1 cellular context compared by ENCODE assay signal in the genomic region with DNA sequence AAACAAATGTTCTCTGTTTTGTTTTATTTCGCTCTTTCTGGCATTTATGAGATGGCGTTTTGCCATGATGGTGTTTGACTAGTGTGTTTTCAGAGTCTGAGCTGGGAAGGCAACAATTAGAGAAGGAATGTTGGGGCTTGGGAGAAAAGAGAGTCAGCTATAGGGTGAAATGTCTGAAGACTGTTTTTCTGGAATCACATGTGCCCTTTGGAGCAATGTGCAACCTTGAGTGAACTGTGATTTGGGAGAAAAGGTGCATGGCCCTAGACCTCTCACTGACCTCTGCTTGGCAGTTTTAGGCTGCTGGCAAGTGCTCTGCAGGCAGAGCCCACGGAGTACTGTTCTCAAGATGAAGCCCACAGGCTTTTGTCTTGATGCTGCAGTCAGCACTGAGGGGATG.
TF ChIP-seq lines count a peak whose summit lies in the region.

No MANE protein-coding gene starts in this region.

TF ChIP-seq in A549, 52 proteins besides CTCF, POLR2A, EP300 and RAD21 (continued from another document):
- no peak for TF ChIP-seq CHD2 (IDR thresholded peaks at IDR 0.05; ENCODE audit: low read length, partially characterized antibody)
- TF ChIP-seq NFE2L2 (conservative IDR thresholded peaks at IDR 0.05; ENCODE audit: low read length), result no peak
- TF ChIP-seq MYC (IDR thresholded peaks at IDR 0.05; ENCODE audit: borderline replicate concordance, low read length), result no peak
- no peak for TF ChIP-seq HOXB5 (CRISPR knock-in tag; IDR thresholded peaks at IDR 0.05)
